In genomic region chr9:89001917-89002540, GRCh38 we compare ENCODE assay signal across 12 cellular contexts. TPM values are rescaled to one million over a fixed set of nuclear protein-coding genes. Genes with fewer than 3 reads are reported as not detected.
DNase-seq lines count a peak whose midpoint lies in the region; ATAC-seq and TF ChIP-seq lines count a peak whose summit lies in the region.
"Had no signal": no experiment of that assay in that cellular context is flagged by ENCODE, and none has a peak within 500 bp of the region (broad histone marks: within the 10 kb centered on the region; RNA-seq: fewer than 3 reads in every experiment).

No MANE protein-coding gene starts in this region.

- no peak for TF ChIP-seq CTCF in gastroesophageal sphincter (IDR thresholded peaks at IDR 0.05)
- TF ChIP-seq CTCF in tibial artery (IDR thresholded peaks at IDR 0.05): no peak

- H3K36me3 ChIP-seq in gastroesophageal sphincter: peaks cover 0 to 38% of the 10 kb centered on the region in 2 donors
- peaks cover 20 to 42% (median 35%) of the 10 kb centered on the region in 3 donors for H3K36me3 ChIP-seq in tibial artery

- no peaks in the 10 kb centered on the region for H3K9me3 ChIP-seq in gastroesophageal sphincter
- H3K9me3 ChIP-seq in tibial artery: no peaks in the 10 kb centered on the region
- H3K9me3 ChIP-seq: A549, Caco-2 had no signal

- no peaks in the 10 kb centered on the region for H3K36me3 Mint-ChIP-seq in T-helper 2 cell treated with Interferon-gamma antibody and Interleukin-4, amounts not matched to agents 5 μg/mL and 100 μg/mL, for 36 hours (ENCODE audit: low read depth)
- H3K36me3 Mint-ChIP-seq in activated naive CD8-positive, alpha-beta T cell treated with anti-CD3 and anti-CD28 coated beads for 36 hours: no peaks in the 10 kb centered on the region
- H3K36me3 Mint-ChIP-seq: CD8-positive, alpha-beta memory T cell had no signal

- H3K27me3 ChIP-seq in gastroesophageal sphincter: no peaks in the 10 kb centered on the region
- no peaks in the 10 kb centered on the region for H3K27me3 ChIP-seq in tibial artery

- intact Hi-C loops in tibial artery (cut with DNase I; ENCODE audit: low total_unique reads): loop anchor here (2.0 to 10.0 kb wide), 2 partner anchors 409 to 467 kb away; partner anchors contain the start of gene NXNL2

- no peak overlapping the region for H3K4me3 Mint-ChIP-seq in T-helper 2 cell treated with Interferon-gamma antibody and Interleukin-4, amounts not matched to agents 5 μg/mL and 100 μg/mL, for 36 hours
- no peak overlapping the region for H3K4me3 Mint-ChIP-seq in activated naive CD8-positive, alpha-beta T cell treated with anti-CD3 and anti-CD28 coated beads for 36 hours
- H3K4me3 Mint-ChIP-seq: CD8-positive, alpha-beta memory T cell had no signal

- H3K4me1 ChIP-seq in gastroesophageal sphincter: peaks cover 11 to 100% (median 49%) of the 10 kb centered on the region in 3 donors
- H3K4me1 ChIP-seq in tibial artery: peaks cover 8 to 47% (median 44%) of the 10 kb centered on the region in 4 donors
- H3K4me1 ChIP-seq: Caco-2 had no signal

- no peak overlapping the region for H3K4me3 ChIP-seq in gastroesophageal sphincter
- H3K4me3 ChIP-seq in tibial artery: no peak overlapping the region
- H3K4me3 ChIP-seq: A549 had no signal

- H3K27ac ChIP-seq in gastroesophageal sphincter (peak overlapping the region in 3 of 4 donors; percentile 96 to 98 (median 97)), tibial artery (peak overlapping the region; percentile 75 to 92)
- H3K27ac ChIP-seq: GM23248 had no signal

- H3K4me1 Mint-ChIP-seq in T-helper 2 cell treated with Interferon-gamma antibody and Interleukin-4, amounts not matched to agents 5 μg/mL and 100 μg/mL, for 36 hours (ENCODE audit: low read depth): peaks cover 6% of the 10 kb centered on the region
- H3K4me1 Mint-ChIP-seq in activated naive CD8-positive, alpha-beta T cell treated with anti-CD3 and anti-CD28 coated beads for 36 hours: peaks cover 3% of the 10 kb centered on the region

- H3K27me3 Mint-ChIP-seq in T-helper 2 cell treated with Interferon-gamma antibody and Interleukin-4, amounts not matched to agents 5 μg/mL and 100 μg/mL, for 36 hours (ENCODE audit: low read depth): peaks cover 3% of the 10 kb centered on the region
- peaks cover 28% of the 10 kb centered on the region for H3K27me3 Mint-ChIP-seq in activated naive CD8-positive, alpha-beta T cell treated with anti-CD3 and anti-CD28 coated beads for 36 hours

- DNase-seq in ecto neural progenitor cell (ENCODE audit: low spot score) (peak; percentile 28), tibial artery (peak; percentile 3 to 61)
- no peak for DNase-seq in T-helper 2 cell treated with Interferon-gamma antibody and Interleukin-4, amounts not matched to agents 5 μg/mL and 100 μg/mL, for 36 hours (ENCODE audit: low spot score)
- no peak for DNase-seq in activated naive CD8-positive, alpha-beta T cell treated with anti-CD3 and anti-CD28 coated beads for 36 hours
- DNase-seq: Caco-2; CD8-positive, alpha-beta memory T cell; GF-D8; GM23248; H7 had no signal

- 62 to 74% methylated on average over 5 to 6 of the region's 27 CpGs for WGBS in gastroesophageal sphincter (ENCODE audit: low coverage in 1 of 2), 2 donors

- no peaks in the 10 kb centered on the region for H3K9me3 Mint-ChIP-seq in T-helper 2 cell treated with Interferon-gamma antibody and Interleukin-4, amounts not matched to agents 5 μg/mL and 100 μg/mL, for 36 hours
- no peaks in the 10 kb centered on the region for H3K9me3 Mint-ChIP-seq in activated naive CD8-positive, alpha-beta T cell treated with anti-CD3 and anti-CD28 coated beads for 36 hours
- H3K9me3 Mint-ChIP-seq: CD8-positive, alpha-beta memory T cell had no signal

- no peak for TF ChIP-seq POLR2A in gastroesophageal sphincter (IDR thresholded peaks at IDR 0.05)

- ATAC-seq in gastroesophageal sphincter (no peak), HG03045 (IDR thresholded peaks at IDR 0.05; ENCODE audit: unreplicated experiment) (no peak)
- ATAC-seq: A549 had no signal

- no peak for TF ChIP-seq EP300 in gastroesophageal sphincter (IDR thresholded peaks at IDR 0.05)

- no peak overlapping the region for H3K27ac Mint-ChIP-seq in T-helper 2 cell treated with Interferon-gamma antibody and Interleukin-4, amounts not matched to agents 5 μg/mL and 100 μg/mL, for 36 hours
- no peak overlapping the region for H3K27ac Mint-ChIP-seq in activated naive CD8-positive, alpha-beta T cell treated with anti-CD3 and anti-CD28 coated beads for 36 hours
- H3K27ac Mint-ChIP-seq: CD8-positive, alpha-beta memory T cell had no signal

RNA-seq across cellular contexts. Expression of gene S1PR3, which starts 10.8 kb away (rescaled TPM):
- 100 to 1,000 TPM in 3 of 4 donors, 10 to 100 TPM in 1; 77.9 to 351 (median 167) TPM for total RNA-seq in gastroesophageal sphincter
- under 1 TPM; 0.23 to 0.38 TPM for total RNA-seq in activated naive CD8-positive, alpha-beta T cell treated with anti-CD3 and anti-CD28 coated beads for 36 hours

Comparison
In these comparisons a context has a peak if more than half of its experiments do, and no peak if none do; other contexts are left out.
1. DNase-seq: peak in ecto neural progenitor cell (single experiment) and tibial artery (2 of 2); none in T-helper 2 cell treated with Interferon-gamma antibody and Interleukin-4, amounts not matched to agents 5 μg/mL and 100 μg/mL, for 36 hours (single experiment) and activated naive CD8-positive, alpha-beta T cell treated with anti-CD3 and anti-CD28 coated beads for 36 hours (single experiment).
2. RNA of gene S1PR3, which starts 10.8 kb away (total RNA-seq): 77.9 to 351 TPM in gastroesophageal sphincter; 0.23 to 0.38 TPM in activated naive CD8-positive, alpha-beta T cell treated with anti-CD3 and anti-CD28 coated beads for 36 hours; every median in the first group is over 10 times any median in the second.